In the genomic region with DNA sequence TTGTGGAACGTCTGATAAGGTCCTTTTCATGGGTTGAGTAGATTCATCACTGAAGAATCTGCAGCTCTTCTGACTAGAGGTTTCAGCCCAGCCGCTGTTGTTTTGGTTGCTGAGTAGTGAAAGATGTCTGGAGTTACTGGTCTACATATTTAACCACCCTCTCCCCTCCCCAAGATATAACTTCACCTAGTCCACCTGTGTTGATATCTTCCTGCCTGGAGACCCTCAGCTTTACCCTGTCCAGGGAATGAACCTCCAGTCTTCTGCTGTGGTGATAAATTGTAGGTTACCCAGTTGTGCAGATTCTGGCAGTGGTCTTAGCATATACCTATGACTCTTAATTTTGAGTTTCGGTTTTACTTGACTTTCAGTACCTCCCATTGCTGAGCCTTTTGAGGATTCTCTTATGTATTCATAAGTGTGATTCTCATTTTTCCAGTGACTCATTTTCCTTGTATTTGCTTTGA, we compare ENCODE assay signal across 7 cellular contexts.
DNase-seq lines count a peak whose midpoint lies in the region; ATAC-seq and TF ChIP-seq lines count a peak whose summit lies in the region.

No MANE protein-coding gene starts in this region.

- intact Hi-C loops in activated T-helper 2 cell treated with anti-CD3 and anti-CD28 coated beads, Interferon-gamma antibody, Interleukin-2, Interleukin-4, amounts not matched to agents 10 μg/mL and 5 μg/mL and 100 μg/mL, durations not matched to agents 14 hours and 24 hours and 36 hours (cut with micrococcal nuclease): loop anchor here (1.0 to 5.0 kb wide), 10 partner anchors 30 to 1011 kb away; a partner anchor contains a TSS

- peaks cover 41% of the 10 kb centered on the region for H3K4me1 Mint-ChIP-seq in activated T-helper 2 cell treated with anti-CD3 and anti-CD28 coated beads, Interferon-gamma antibody, Interleukin-2, Interleukin-4, amounts not matched to agents 10 μg/mL and 5 μg/mL and 100 μg/mL, durations not matched to agents 14 hours and 24 hours and 36 hours (ENCODE audit: low read depth)
- H3K4me1 Mint-ChIP-seq in endothelial cell (ENCODE audit: unreplicated experiment): peaks cover 30% of the 10 kb centered on the region

- peak overlapping the region; percentile 59 for H3K4me3 Mint-ChIP-seq in activated T-helper 2 cell treated with anti-CD3 and anti-CD28 coated beads, Interferon-gamma antibody, Interleukin-2, Interleukin-4, amounts not matched to agents 10 μg/mL and 5 μg/mL and 100 μg/mL, durations not matched to agents 14 hours and 24 hours and 36 hours (ENCODE audit: low read depth)
- no peak overlapping the region for H3K4me3 Mint-ChIP-seq in endothelial cell (ENCODE audit: unreplicated experiment)

- no peak for TF ChIP-seq CTCF in endothelial cell (IDR thresholded peaks at IDR 0.05; ENCODE audit: unreplicated experiment)

- H3K36me3 Mint-ChIP-seq in activated T-helper 2 cell treated with anti-CD3 and anti-CD28 coated beads, Interferon-gamma antibody, Interleukin-2, Interleukin-4, amounts not matched to agents 10 μg/mL and 5 μg/mL and 100 μg/mL, durations not matched to agents 14 hours and 24 hours and 36 hours (ENCODE audit: low read depth): no peaks in the 10 kb centered on the region
- no peaks in the 10 kb centered on the region for H3K36me3 Mint-ChIP-seq in endothelial cell (ENCODE audit: low read depth, unreplicated experiment)

- peak overlapping the region; percentile 92 for H3K27ac Mint-ChIP-seq in activated T-helper 2 cell treated with anti-CD3 and anti-CD28 coated beads, Interferon-gamma antibody, Interleukin-2, Interleukin-4, amounts not matched to agents 10 μg/mL and 5 μg/mL and 100 μg/mL, durations not matched to agents 14 hours and 24 hours and 36 hours
- no peak overlapping the region for H3K27ac Mint-ChIP-seq in endothelial cell (ENCODE audit: unreplicated experiment)

- peak; percentile 11 for DNase-seq in activated T-helper 2 cell treated with anti-CD3 and anti-CD28 coated beads, Interferon-gamma antibody, Interleukin-2, Interleukin-4, amounts not matched to agents 10 μg/mL and 5 μg/mL and 100 μg/mL, durations not matched to agents 14 hours and 24 hours and 36 hours (ENCODE audit: low spot score)
- DNase-seq in stimulated activated CD4-positive, alpha-beta T cell treated with anti-CD3 and anti-CD28 coated beads, TNF-alpha, amount 100 ng/mL, for 4 hours (ENCODE audit: low read depth in 3 of 3): peak in 2 of 3 experiments; percentile 0 to 26
- DNase-seq in DMS153 (lab: John Stamatoyannopoulos, UW) (no peak), endothelial cell (ENCODE audit: low spot score) (no peak)

- ATAC-seq in GM19438 (IDR thresholded peaks at IDR 0.05; ENCODE audit: low read depth, unreplicated experiment): peak; percentile 95
- peak; percentile 93 for ATAC-seq in HG03354 (IDR thresholded peaks at IDR 0.05; ENCODE audit: poor library complexity, severe bottlenecking, unreplicated experiment)
- ATAC-seq in esophagus mucosa: no peak

- H3K27me3 Mint-ChIP-seq in activated T-helper 2 cell treated with anti-CD3 and anti-CD28 coated beads, Interferon-gamma antibody, Interleukin-2, Interleukin-4, amounts not matched to agents 10 μg/mL and 5 μg/mL and 100 μg/mL, durations not matched to agents 14 hours and 24 hours and 36 hours (ENCODE audit: low read depth): peaks cover 2% of the 10 kb centered on the region
- no peaks in the 10 kb centered on the region for H3K27me3 Mint-ChIP-seq in endothelial cell (ENCODE audit: unreplicated experiment)

- H3K9me3 Mint-ChIP-seq in activated T-helper 2 cell treated with anti-CD3 and anti-CD28 coated beads, Interferon-gamma antibody, Interleukin-2, Interleukin-4, amounts not matched to agents 10 μg/mL and 5 μg/mL and 100 μg/mL, durations not matched to agents 14 hours and 24 hours and 36 hours: no peaks in the 10 kb centered on the region
- no peaks in the 10 kb centered on the region for H3K9me3 Mint-ChIP-seq in endothelial cell (ENCODE audit: unreplicated experiment)

Comparison
In these comparisons a context has a peak if more than half of its experiments do, and no peak if none do; other contexts are left out.
1. DNase-seq: peak in activated T-helper 2 cell treated with anti-CD3 and anti-CD28 coated beads, Interferon-gamma antibody, Interleukin-2, Interleukin-4, amounts not matched to agents 10 μg/mL and 5 μg/mL and 100 μg/mL, durations not matched to agents 14 hours and 24 hours and 36 hours (single experiment) and stimulated activated CD4-positive, alpha-beta T cell treated with anti-CD3 and anti-CD28 coated beads, TNF-alpha, amount 100 ng/mL, for 4 hours (2 of 3); none in DMS153 (single experiment) and endothelial cell (single experiment).